1 cellular context compared by ENCODE assay signal in the genomic region with DNA sequence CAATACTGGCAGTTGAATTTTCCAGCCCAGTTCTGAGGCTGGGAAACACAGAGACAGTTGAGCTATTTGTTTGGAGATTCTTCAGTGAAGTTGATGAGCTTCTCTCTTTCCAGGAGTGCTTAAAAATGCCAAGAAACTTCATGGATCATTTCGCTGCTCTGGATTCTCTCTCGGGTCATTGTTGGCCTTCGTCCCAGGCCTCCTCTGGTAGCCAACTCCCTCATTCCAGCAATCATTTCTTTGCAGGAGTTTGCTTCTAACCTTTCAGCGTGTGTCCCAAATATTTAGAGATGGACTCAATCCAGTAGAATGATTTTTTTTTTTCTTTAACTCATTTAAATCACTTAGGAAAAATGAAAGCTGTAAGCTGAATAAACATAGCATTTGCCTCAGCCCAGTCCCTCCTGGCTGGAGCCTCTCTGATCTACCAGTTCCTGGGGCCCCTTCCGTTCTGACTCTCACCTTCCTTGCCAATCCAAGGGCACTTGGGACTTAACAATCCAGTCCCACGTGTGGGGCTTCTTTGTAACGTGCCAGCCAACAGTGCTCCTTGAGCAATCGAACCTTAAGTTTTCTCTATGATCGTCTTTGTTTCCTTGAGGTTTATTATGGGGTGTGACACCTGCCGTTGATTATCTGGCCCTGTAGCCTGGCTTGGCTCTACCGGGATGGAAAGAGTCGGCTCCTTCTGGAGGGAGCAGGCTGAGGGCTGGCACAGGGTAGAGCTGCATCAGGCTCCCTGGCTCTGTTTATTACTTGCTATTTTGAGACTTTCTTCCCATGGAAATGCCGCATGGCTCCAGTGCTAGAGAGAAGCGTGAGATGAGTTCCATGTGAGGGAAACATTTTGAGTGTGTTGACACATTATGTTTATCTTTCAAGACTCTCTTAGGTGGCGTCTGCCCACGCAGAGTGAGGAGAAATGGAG.
TF ChIP-seq lines count a peak whose summit lies in the region.

No MANE protein-coding gene starts in this region.

TF ChIP-seq in HEK293T, 16 proteins besides CTCF, POLR2A, EP300 and RAD21 (continued from another document):
- TF ChIP-seq, protein P1, sequence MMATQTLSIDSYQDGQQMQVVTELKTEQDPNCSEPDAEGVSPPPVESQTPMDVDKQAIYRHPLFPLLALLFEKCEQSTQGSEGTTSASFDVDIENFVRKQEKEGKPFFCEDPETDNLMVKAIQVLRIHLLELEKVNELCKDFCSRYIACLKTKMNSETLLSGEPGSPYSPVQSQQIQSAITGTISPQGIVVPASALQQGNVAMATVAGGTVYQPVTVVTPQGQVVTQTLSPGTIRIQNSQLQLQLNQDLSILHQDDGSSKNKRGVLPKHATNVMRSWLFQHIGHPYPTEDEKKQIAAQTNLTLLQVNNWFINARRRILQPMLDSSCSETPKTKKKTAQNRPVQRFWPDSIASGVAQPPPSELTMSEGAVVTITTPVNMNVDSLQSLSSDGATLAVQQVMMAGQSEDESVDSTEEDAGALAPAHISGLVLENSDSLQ (IDR thresholded peaks at IDR 0.05) = no peak
- TF ChIP-seq HDGF (IDR thresholded peaks at IDR 0.05; ENCODE audit: borderline replicate concordance) (no peak), NFRKB (IDR thresholded peaks at IDR 0.05) (no peak), SP1 (IDR thresholded peaks at IDR 0.05) (no peak), L3MBTL2 (conservative IDR thresholded peaks at IDR 0.05) (no peak), ELF4 (IDR thresholded peaks at IDR 0.05) (no peak), TARDBP (IDR thresholded peaks at IDR 0.05) (no peak), FOXK2 (IDR thresholded peaks at IDR 0.05) (no peak)
TF ChIP-seq in HEK293T: peak in this region for 0.
